Comparison of ENCODE assay signal across 1 cellular context in the genomic region with DNA sequence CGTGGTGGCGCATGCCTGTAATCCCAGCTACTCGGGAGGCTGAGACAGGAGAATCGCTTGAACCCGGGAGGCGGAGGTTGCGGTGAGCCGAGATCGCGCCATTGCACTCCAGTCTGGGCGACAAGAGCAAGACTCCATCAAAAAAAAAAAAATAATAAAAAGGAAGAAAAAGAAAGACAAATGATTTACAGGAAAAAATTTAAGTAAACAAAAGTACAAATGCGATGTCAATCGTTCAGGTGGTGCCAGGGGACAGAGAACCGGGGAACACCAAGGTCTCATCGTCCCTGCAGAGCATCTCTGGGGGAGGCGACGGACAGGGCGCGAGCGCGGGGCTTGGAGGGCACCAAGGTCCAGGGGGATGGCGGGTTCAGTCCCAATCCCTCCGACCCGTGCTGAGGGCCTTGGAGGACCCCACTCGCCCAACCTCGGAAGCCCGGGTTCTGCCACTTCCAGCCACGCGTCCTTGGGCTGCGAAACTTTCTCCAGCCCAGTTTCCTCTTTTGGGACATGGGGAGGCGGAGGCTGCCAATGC.
TF ChIP-seq lines count a peak whose summit lies in the region.

No MANE protein-coding gene starts in this region.

TF ChIP-seq in K562, 482 proteins besides CTCF, POLR2A, EP300 and RAD21 (continued from another document):
- TF ChIP-seq, protein P1, sequence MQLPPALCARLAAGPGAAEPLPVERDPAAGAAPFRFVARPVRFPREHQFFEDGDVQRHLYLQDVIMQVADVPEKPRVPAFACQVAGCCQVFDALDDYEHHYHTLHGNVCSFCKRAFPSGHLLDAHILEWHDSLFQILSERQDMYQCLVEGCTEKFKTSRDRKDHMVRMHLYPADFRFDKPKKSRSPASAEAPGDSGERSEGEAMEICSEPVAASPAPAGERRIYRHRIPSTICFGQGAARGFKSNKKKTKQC (CRISPR knock-in tag; IDR thresholded peaks at IDR 0.05): no peak; the same call in 1 of the 2 replicates
- TF ChIP-seq NR2F6 (CRISPR knock-in tag; IDR thresholded peaks at IDR 0.05) (no peak), TRIM24 (IDR thresholded peaks at IDR 0.05) (no peak), ZNF324 (CRISPR knock-in tag; IDR thresholded peaks at IDR 0.05) (no peak), SPI1 (IDR thresholded peaks at IDR 0.05; ENCODE audit: borderline replicate concordance, low read depth, low read length) (peak; percentile 33; the same call in 1 of the 2 replicates), STAT5A (IDR thresholded peaks at IDR 0.05; ENCODE audit: borderline replicate concordance, low read length) (no peak), CEBPB (tag; IDR thresholded peaks at IDR 0.05) (no peak), SMARCA5 (IDR thresholded peaks at IDR 0.05) (peak; percentile 58; the same call in 1 of the 2 replicates), KHSRP (IDR thresholded peaks at IDR 0.05) (no peak), CREM (IDR thresholded peaks at IDR 0.05; ENCODE audit: low read depth) (no peak), SUPT5H (IDR thresholded peaks at IDR 0.05) (no peak), ZNF639 (CRISPR knock-in tag; conservative IDR thresholded peaks at IDR 0.05 in 1 of 2, IDR thresholded peaks at IDR 0.05 in 1 of 2) (peak in 1 of 2 experiments; percentile 14; a peak in 1 of 4 replicates), THAP7 (CRISPR knock-in tag; IDR thresholded peaks at IDR 0.05) (no peak), SRF (CRISPR knock-in tag; IDR thresholded peaks at IDR 0.05) (no peak)
- TF ChIP-seq, protein P2, sequence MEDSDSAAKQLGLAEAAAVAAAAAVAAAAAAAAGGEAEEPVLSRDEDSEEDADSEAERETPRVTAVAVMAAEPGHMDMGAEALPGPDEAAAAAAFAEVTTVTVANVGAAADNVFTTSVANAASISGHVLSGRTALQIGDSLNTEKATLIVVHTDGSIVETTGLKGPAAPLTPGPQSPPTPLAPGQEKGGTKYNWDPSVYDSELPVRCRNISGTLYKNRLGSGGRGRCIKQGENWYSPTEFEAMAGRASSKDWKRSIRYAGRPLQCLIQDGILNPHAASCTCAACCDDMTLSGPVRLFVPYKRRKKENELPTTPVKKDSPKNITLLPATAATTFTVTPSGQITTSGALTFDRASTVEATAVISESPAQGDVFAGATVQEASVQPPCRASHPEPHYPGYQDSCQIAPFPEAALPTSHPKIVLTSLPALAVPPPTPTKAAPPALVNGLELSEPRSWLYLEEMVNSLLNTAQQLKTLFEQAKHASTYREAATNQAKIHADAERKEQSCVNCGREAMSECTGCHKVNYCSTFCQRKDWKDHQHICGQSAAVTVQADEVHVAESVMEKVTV (CRISPR knock-in tag; IDR thresholded peaks at IDR 0.05): no peak
